ENCODE assay signal across 1 cellular context in the genomic region with DNA sequence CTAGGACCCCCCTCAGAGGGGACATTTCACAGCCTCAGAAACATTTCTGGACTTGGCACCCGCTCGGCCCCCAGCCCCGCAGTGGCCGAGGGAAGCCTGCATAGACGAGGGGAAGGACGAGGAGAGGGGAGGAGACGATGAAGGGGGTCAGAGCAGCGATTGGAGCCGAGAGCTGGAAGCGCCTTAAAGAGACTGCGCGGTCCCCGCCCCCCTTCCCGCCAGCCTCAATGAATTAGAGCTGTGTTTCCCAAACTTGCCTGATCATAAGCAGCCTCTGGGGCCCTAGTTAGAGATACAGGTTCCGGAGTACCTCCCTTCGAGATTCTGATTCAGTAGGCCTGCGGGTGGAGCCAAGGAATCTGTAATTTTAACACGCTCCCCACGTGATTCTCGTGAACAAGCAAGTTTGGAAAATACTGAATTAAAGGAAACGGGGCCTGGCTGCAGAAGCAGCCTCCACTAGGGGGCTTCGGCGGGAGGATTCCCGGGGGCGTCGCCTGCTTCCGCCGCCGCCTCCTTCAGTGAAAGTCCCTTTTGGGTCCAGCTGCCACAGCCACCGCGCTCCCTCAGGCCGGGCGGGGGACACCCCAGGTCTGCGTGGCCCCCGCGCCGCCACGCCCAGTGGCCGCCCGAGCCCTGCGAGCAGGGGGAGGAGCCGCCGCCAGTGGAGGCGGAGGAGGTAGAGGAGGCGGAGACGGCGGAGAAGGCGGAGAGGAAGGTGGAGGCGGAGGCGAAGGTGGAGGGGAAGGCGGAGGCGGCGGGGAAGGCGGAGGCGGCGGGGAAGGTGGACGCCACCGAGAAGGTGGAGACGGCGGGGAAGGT.
TF ChIP-seq lines count a peak whose summit lies in the region.

TSS of gene USP27X (plus strand) at position 651 of the 822 bp plus-strand sequence. CDS start 824 bp downstream, outside the sequence.

TF ChIP-seq in HEK293, 187 proteins besides CTCF, POLR2A, EP300 and RAD21 (continued from another document):
- TF ChIP-seq PRDM6 (tag by site-specific recombination; IDR thresholded peaks at IDR 0.05) (no peak), ZNF239 (tag by site-specific recombination; IDR thresholded peaks at IDR 0.05) (no peak), ZNF610 (tag by site-specific recombination; IDR thresholded peaks at IDR 0.05; ENCODE audit: borderline replicate concordance) (no peak), ZNF174 (tag by site-specific recombination; IDR thresholded peaks at IDR 0.05) (no peak), ZNF677 (tag by site-specific recombination; IDR thresholded peaks at IDR 0.05) (no peak), MZF1 (tag by site-specific recombination; IDR thresholded peaks at IDR 0.05; ENCODE audit: borderline replicate concordance) (no peak), ZNF148 (tag by site-specific recombination; IDR thresholded peaks at IDR 0.05; ENCODE audit: borderline replicate concordance) (no peak), ZNF16 (tag by site-specific recombination; IDR thresholded peaks at IDR 0.05; ENCODE audit: low read depth) (no peak), ZBTB7A (tag by site-specific recombination; IDR thresholded peaks at IDR 0.05; ENCODE audit: low read depth) (no peak), ZNF366 (tag by site-specific recombination; conservative IDR thresholded peaks at IDR 0.05) (peak; percentile 34; the same call in 1 of the 2 replicates), ZNF433 (tag by site-specific recombination; IDR thresholded peaks at IDR 0.05; ENCODE audit: low read depth) (no peak)
- TF ChIP-seq, protein P1, sequence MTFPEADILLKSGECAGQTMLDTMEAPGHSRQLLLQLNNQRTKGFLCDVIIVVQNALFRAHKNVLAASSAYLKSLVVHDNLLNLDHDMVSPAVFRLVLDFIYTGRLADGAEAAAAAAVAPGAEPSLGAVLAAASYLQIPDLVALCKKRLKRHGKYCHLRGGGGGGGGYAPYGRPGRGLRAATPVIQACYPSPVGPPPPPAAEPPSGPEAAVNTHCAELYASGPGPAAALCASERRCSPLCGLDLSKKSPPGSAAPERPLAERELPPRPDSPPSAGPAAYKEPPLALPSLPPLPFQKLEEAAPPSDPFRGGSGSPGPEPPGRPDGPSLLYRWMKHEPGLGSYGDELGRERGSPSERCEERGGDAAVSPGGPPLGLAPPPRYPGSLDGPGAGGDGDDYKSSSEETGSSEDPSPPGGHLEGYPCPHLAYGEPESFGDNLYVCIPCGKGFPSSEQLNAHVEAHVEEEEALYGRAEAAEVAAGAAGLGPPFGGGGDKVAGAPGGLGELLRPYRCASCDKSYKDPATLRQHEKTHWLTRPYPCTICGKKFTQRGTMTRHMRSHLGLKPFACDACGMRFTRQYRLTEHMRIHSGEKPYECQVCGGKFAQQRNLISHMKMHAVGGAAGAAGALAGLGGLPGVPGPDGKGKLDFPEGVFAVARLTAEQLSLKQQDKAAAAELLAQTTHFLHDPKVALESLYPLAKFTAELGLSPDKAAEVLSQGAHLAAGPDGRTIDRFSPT (tag by site-specific recombination; IDR thresholded peaks at IDR 0.05) = no peak
